Comparison of ENCODE assay signal across 17 cellular contexts in genomic region chr18:40984856-40985255, GRCh38.
"Had no signal": no experiment of that assay in that cellular context is flagged by ENCODE, and none has a peak within 500 bp of the region (broad histone marks: within the 10 kb centered on the region; RNA-seq: fewer than 3 reads in every experiment).

No MANE protein-coding gene starts in this region.

- H3K27me3 ChIP-seq: ascending aorta, hepatocyte, suprapubic skin had no signal

- H3K36me3 ChIP-seq: ascending aorta, suprapubic skin had no signal

- H3K4me3 ChIP-seq: ascending aorta, hepatocyte, smooth muscle cell, suprapubic skin had no signal

- H3K27ac ChIP-seq: ascending aorta, hepatocyte, suprapubic skin, VCaP had no signal

- H3K9me3 ChIP-seq: ascending aorta, suprapubic skin had no signal

- ATAC-seq: effector memory CD8-positive, alpha-beta T cell; esophagus mucosa; stimulated activated naive B cell treated with anti-CD40 and anti-IgM and Interleukin-4, amounts not matched to agents 10 μg/mL and 1 μg/mL and 100 μg/mL, for 72 hours; T-cell had no signal

- H3K79me2 ChIP-seq: hepatocyte had no signal

- H3K4me1 ChIP-seq: ascending aorta, suprapubic skin had no signal

- H3K4me2 ChIP-seq: hepatocyte, smooth muscle cell had no signal

- H2AFZ ChIP-seq: hepatocyte had no signal

- DNase-seq: activated CD4-positive, alpha-beta memory T cell treated with anti-CD3 and anti-CD28 coated beads, Interleukin-2, amount 10 ng/mL, durations not matched to agents 7 days and 5 days; activated gamma-delta T cell treated with Interleukin-2 at 50 U/mL for 16 hours; activated naive CD8-positive, alpha-beta T cell treated with anti-CD3 and anti-CD28 coated beads, Interleukin-2, amount 10 ng/mL, durations not matched to agents 7 days and 5 days; activated T-cell treated with anti-CD3 and anti-CD28 coated beads, Interleukin-2, amount 50 U/mL, for 48 hours; effector memory CD8-positive, alpha-beta T cell; kidney glomerular epithelial cell; naive B cell; retina; stimulated activated naive B cell treated with anti-CD40 and anti-IgM and Interleukin-4, amounts not matched to agents 10 μg/mL and 1 μg/mL and 100 μg/mL, for 72 hours; T-cell; T1000 had no signal
